ENCODE assay signal across 1 cellular context in genomic region chr6:27502508-27503435, GRCh38.
A peak's percentile ranks its signal among the peaks of the same experiment; 100 is the strongest.
TF ChIP-seq lines count a peak whose summit lies in the region.

No MANE protein-coding gene starts in this region.

TF ChIP-seq in HepG2, 621 proteins besides CTCF, POLR2A, EP300 and RAD21 (continued from another document and continues in another):
- no peak for TF ChIP-seq USF2 (IDR thresholded peaks at IDR 0.05; ENCODE audit: low read depth, low read length)
- TF ChIP-seq USF2 (CRISPR knock-in tag; IDR thresholded peaks at IDR 0.05; ENCODE audit: borderline replicate concordance) = no peak
- TF ChIP-seq SIN3B (IDR thresholded peaks at IDR 0.05; ENCODE audit: low read length) = no peak
- TF ChIP-seq HMGXB4 (CRISPR knock-in tag; IDR thresholded peaks at IDR 0.05; ENCODE audit: borderline replicate concordance in 1 of 2, low read depth in 1 of 2) = peak; percentile 98 to 99
- no peak for TF ChIP-seq ZNF839 (CRISPR knock-in tag; IDR thresholded peaks at IDR 0.05; ENCODE audit: borderline replicate concordance)
- TF ChIP-seq KLF11 (CRISPR knock-in tag; IDR thresholded peaks at IDR 0.05) = 0 out of 2 replicates have a peak, but pooled peaks have one; percentile 61
- TF ChIP-seq ZMAT5 (CRISPR knock-in tag; IDR thresholded peaks at IDR 0.05; ENCODE audit: borderline replicate concordance, low read depth) = no peak
- no peak for TF ChIP-seq FOSL1 (CRISPR knock-in tag; IDR thresholded peaks at IDR 0.05; ENCODE audit: borderline replicate concordance)
- TF ChIP-seq NR2F2 (IDR thresholded peaks at IDR 0.05; ENCODE audit: borderline replicate concordance, low read depth) = no peak
- no peak for TF ChIP-seq POLR2AphosphoS5 (IDR thresholded peaks at IDR 0.05; ENCODE audit: low read depth, low read length)
- TF ChIP-seq THAP9 (CRISPR knock-in tag; IDR thresholded peaks at IDR 0.05; ENCODE audit: borderline replicate concordance) = no peak
- TF ChIP-seq ZSCAN29 (CRISPR knock-in tag; conservative IDR thresholded peaks at IDR 0.05) = peak; percentile 99
- no peak for TF ChIP-seq MATR3 (CRISPR knock-in tag; IDR thresholded peaks at IDR 0.05)
- no peak for TF ChIP-seq CAMTA2 (CRISPR knock-in tag; IDR thresholded peaks at IDR 0.05; ENCODE audit: borderline replicate concordance)
- no peak for TF ChIP-seq ZNF350 (CRISPR knock-in tag; IDR thresholded peaks at IDR 0.05; ENCODE audit: borderline replicate concordance, low read depth)
- no peak for TF ChIP-seq ZNF225 (CRISPR knock-in tag; IDR thresholded peaks at IDR 0.05)
- TF ChIP-seq ELF1 (CRISPR knock-in tag; IDR thresholded peaks at IDR 0.05) = peak; percentile 9; the same call in 1 of the 2 replicates
- TF ChIP-seq BCLAF1 (IDR thresholded peaks at IDR 0.05) = no peak
- TF ChIP-seq ONECUT2 (CRISPR knock-in tag; IDR thresholded peaks at IDR 0.05) = no peak
- TF ChIP-seq ZNF788 (CRISPR knock-in tag; IDR thresholded peaks at IDR 0.05; ENCODE audit: borderline replicate concordance) = no peak
- no peak for TF ChIP-seq ZNF276 (CRISPR knock-in tag; IDR thresholded peaks at IDR 0.05; ENCODE audit: low read depth)
- TF ChIP-seq ATF2 (CRISPR knock-in tag; IDR thresholded peaks at IDR 0.05) = peak; percentile 72
- no peak for TF ChIP-seq ARHGAP35 (CRISPR knock-in tag; IDR thresholded peaks at IDR 0.05; ENCODE audit: borderline replicate concordance)
- no peak for TF ChIP-seq ATF7 (IDR thresholded peaks at IDR 0.05)
- TF ChIP-seq ATF7 (CRISPR knock-in tag; IDR thresholded peaks at IDR 0.05) = no peak
- peak; percentile 66; the same call in 1 of the 2 replicates for TF ChIP-seq ZFP36L1 (CRISPR knock-in tag; IDR thresholded peaks at IDR 0.05)
- TF ChIP-seq ZNF619 (CRISPR knock-in tag; IDR thresholded peaks at IDR 0.05) = no peak
- TF ChIP-seq ZKSCAN1 (IDR thresholded peaks at IDR 0.05; ENCODE audit: low read length) = no peak
- TF ChIP-seq ZSCAN5A (CRISPR knock-in tag; IDR thresholded peaks at IDR 0.05; ENCODE audit: borderline replicate concordance) = no peak
- TF ChIP-seq ZNF512B (CRISPR knock-in tag; IDR thresholded peaks at IDR 0.05; ENCODE audit: borderline replicate concordance) = peak; percentile 70; the same call in 1 of the 2 replicates
- no peak for TF ChIP-seq ZNF780A (CRISPR knock-in tag; IDR thresholded peaks at IDR 0.05)
- no peak for TF ChIP-seq DMAP1 (CRISPR knock-in tag; IDR thresholded peaks at IDR 0.05)
- TF ChIP-seq ZXDC (CRISPR knock-in tag; IDR thresholded peaks at IDR 0.05) = no peak
- no peak for TF ChIP-seq RBM39 (IDR thresholded peaks at IDR 0.05; ENCODE audit: low read depth, low read length, poor library complexity, severe bottlenecking)
- peak; percentile 82; the same call in 1 of the 2 replicates for TF ChIP-seq PAX8 (CRISPR knock-in tag; IDR thresholded peaks at IDR 0.05; ENCODE audit: borderline replicate concordance)
- peak; percentile 59 for TF ChIP-seq REPIN1 (CRISPR knock-in tag; IDR thresholded peaks at IDR 0.05; ENCODE audit: borderline replicate concordance, low read depth)
- no peak; the same call in 1 of the 2 replicates for TF ChIP-seq MTERF4 (CRISPR knock-in tag; IDR thresholded peaks at IDR 0.05)
